ENCODE assay signal across 19 cellular contexts in genomic region chr16:57774886-57775285, GRCh38. TPM values are rescaled to one million over a fixed set of nuclear protein-coding genes. Genes with fewer than 3 reads are reported as not detected.
DNase-seq lines count a peak whose midpoint lies in the region; ATAC-seq and TF ChIP-seq lines count a peak whose summit lies in the region.
"Had no signal": no experiment of that assay in that cellular context is flagged by ENCODE, and none has a peak within 500 bp of the region (broad histone marks: within the 10 kb centered on the region; RNA-seq: fewer than 3 reads in every experiment).

No MANE protein-coding gene starts in this region.

- no peak overlapping the region for H3K4me3 Mint-ChIP-seq in osteocyte (ENCODE audit: unreplicated experiment)

- BruUV-seq in PC-9 (replicated peaks; lab: Mats Ljungman, UMichigan): no TSS peak

- H3K4me3 ChIP-seq in iPS-20b (ENCODE audit: low read length) (no peak overlapping the region), PC-9 (no peak overlapping the region)

- H3K9me3 ChIP-seq in iPS-20b (ENCODE audit: insufficient read depth, low read depth, low read length) (no peaks in the 10 kb centered on the region), PC-9 (ENCODE audit: insufficient read depth, low read depth) (no peaks in the 10 kb centered on the region)
- H3K9me3 ChIP-seq: SK-N-SH had no signal

- H3K4me1 Mint-ChIP-seq in osteocyte (ENCODE audit: unreplicated experiment): peaks cover 36% of the 10 kb centered on the region

- H3K36me3 ChIP-seq in iPS-20b (ENCODE audit: insufficient read depth, low read depth, low read length): no peaks in the 10 kb centered on the region
- H3K36me3 ChIP-seq in PC-9 (ENCODE audit: low read depth): peaks cover 8% of the 10 kb centered on the region

- TF ChIP-seq CTCF in osteocyte (IDR thresholded peaks at IDR 0.05) (no peak), PC-9 (conservative IDR thresholded peaks at IDR 0.05) (no peak)

- peaks cover 37% of the 10 kb centered on the region for H3K36me3 Mint-ChIP-seq in osteocyte (ENCODE audit: unreplicated experiment)

- H3K79me2 ChIP-seq in PC-9 (ENCODE audit: low read depth): peaks cover 4% of the 10 kb centered on the region; the same call in 1 of the 2 replicates

- H3K4me1 ChIP-seq in iPS-20b (ENCODE audit: insufficient read depth, low read length): peaks cover 11% of the 10 kb centered on the region
- peaks cover 12% of the 10 kb centered on the region for H3K4me1 ChIP-seq in PC-9 (replicated peaks; ENCODE audit: insufficient read depth)

- H3K9ac ChIP-seq in iPS-20b (ENCODE audit: low read depth, low read length): peak overlapping the region; percentile 47; the same call in 1 of the 2 replicates
- H3K9ac ChIP-seq: KMS-11, SK-N-SH had no signal

- H3K27me3 ChIP-seq in iPS-20b (ENCODE audit: insufficient read depth, low read length) (peaks cover 9% of the 10 kb centered on the region; the same call in 1 of the 2 replicates), PC-9 (ENCODE audit: insufficient read depth, low read depth) (no peaks in the 10 kb centered on the region)

- peaks cover 16% of the 10 kb centered on the region; the same call in 1 of the 2 replicates for H3F3A ChIP-seq in PC-9 (ENCODE audit: insufficient read depth, low read depth)

- no peaks in the 10 kb centered on the region for H3K9me2 ChIP-seq in PC-9 (ENCODE audit: insufficient read depth)
- H3K9me2 ChIP-seq: SK-N-SH had no signal

- H3K27me3 Mint-ChIP-seq in osteocyte (ENCODE audit: unreplicated experiment): no peaks in the 10 kb centered on the region

- ATAC-seq in Right ventricle myocardium inferior (no peak), left ventricle myocardium superior (no peak), HG03039 (IDR thresholded peaks at IDR 0.05; ENCODE audit: unreplicated experiment) (no peak)

- no peak overlapping the region for H3K27ac ChIP-seq in iPS-20b (ENCODE audit: low read length)
- H3K27ac ChIP-seq in PC-9: no peak overlapping the region
- H3K27ac ChIP-seq: C4-2B, HL-60, KMS-11 had no signal

- H3K27ac Mint-ChIP-seq in osteocyte (ENCODE audit: unreplicated experiment): peak overlapping the region; percentile 70

- H3K9me3 Mint-ChIP-seq in osteocyte (ENCODE audit: unreplicated experiment): no peaks in the 10 kb centered on the region
- H3K9me3 Mint-ChIP-seq: H9 had no signal

- DNase-seq in Right ventricle myocardium inferior (ENCODE audit: missing footprints) (peak; percentile 60), left ventricle myocardium superior (no peak), SKM-1 treated with dmso at 0.1 percent for 144 hours (lab: John Stamatoyannopoulos, UW; ENCODE audit: unreplicated experiment) (peak; percentile 34), osteocyte (ENCODE audit: extremely low spot score, unreplicated experiment) (no peak), NCI-H69 (lab: John Stamatoyannopoulos, UW) (no peak), PC-9 (no peak)
- DNase-seq: 8988T, DMS79, NCI-H1694, NCI-H2081, NCI-H2171 treated with DMSO at 0.1 percent for 48 hours, SIG-M5 had no signal

- CTCF ChIA-PET in PC-9 (lab: Charles Lee): no interaction called here

- no peak overlapping the region for H2AFZ ChIP-seq in PC-9

- H4K20me1 ChIP-seq in PC-9 (ENCODE audit: insufficient read depth): no peaks in the 10 kb centered on the region

- no peak overlapping the region for H3K4me2 ChIP-seq in PC-9
- H3K4me2 ChIP-seq: KMS-11, SK-N-SH had no signal

- POLR2A ChIA-PET in PC-9 (lab: Charles Lee; ENCODE audit: unreplicated experiment): no interaction called here

- intact Hi-C loops in Right ventricle myocardium inferior (cut with DNase I): no loop called here
- intact Hi-C loops in left ventricle myocardium superior (cut with micrococcal nuclease): no loop called here
- intact Hi-C loops in PC-9 (cut with micrococcal nuclease; ENCODE audit: unreplicated experiment): no loop called here

RNA-seq across cellular contexts. Expression of gene KIFC3, which starts 27.4 kb away (rescaled TPM):
- total RNA-seq in Right ventricle myocardium inferior (55.3 TPM), left ventricle myocardium superior (52.6 TPM), osteocyte (191 and 196 TPM in 2 replicates), PC-9 (2021) (52.5 and 65.5 TPM in 2 replicates)

RNA-seq across cellular contexts. Expression of gene KATNB1, which starts 39.3 kb away (rescaled TPM):
- total RNA-seq in Right ventricle myocardium inferior (8.5 TPM), left ventricle myocardium superior (9.3 TPM), osteocyte (14.2 and 15.9 TPM in 2 replicates), PC-9 (2021) (25.9 and 27.7 TPM in 2 replicates)

Comparison
In these comparisons a context has a peak if more than half of its experiments do, and no peak if none do; other contexts are left out.
1. DNase-seq: peak in Right ventricle myocardium inferior (single experiment) and SKM-1 treated with dmso at 0.1 percent for 144 hours (single experiment); none in left ventricle myocardium superior (single experiment), osteocyte (single experiment), NCI-H69 (single experiment) and PC-9 (0 of 2).